ENCODE assay signal across 8 cellular contexts in the genomic region with DNA sequence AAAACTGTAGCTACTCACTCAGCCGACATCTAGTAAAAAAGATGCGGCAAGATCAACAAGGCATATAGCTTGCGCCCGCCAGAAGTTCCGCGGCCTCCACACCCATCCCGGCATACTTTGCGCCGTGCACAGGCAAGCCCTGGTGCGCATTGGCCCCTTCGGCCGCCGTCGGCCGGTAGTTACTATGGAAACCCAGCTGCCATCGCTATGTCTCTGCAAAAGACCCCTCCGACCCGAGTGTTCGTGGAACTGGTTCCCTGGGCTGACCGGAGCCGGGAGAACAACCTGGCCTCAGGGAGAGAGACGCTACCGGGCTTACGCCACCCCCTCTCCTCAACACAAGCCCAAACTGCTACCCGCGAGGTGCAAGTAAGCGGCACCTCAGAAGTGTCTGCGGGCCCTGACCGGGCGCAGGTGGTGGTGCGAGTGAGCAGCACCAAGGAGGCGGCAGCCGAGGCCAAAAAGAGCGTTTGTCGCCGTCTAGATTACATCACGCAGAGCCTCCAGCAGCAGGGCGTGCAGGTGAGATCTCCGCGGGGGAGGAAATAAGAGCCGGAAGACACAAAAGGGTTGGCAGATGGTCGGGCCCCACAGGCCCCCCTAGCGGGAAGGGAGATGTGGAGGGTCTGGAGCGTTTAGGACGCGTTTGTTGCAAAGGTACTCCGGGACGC. TPM values are rescaled to one million over a fixed set of nuclear protein-coding genes. Genes with fewer than 3 reads are reported as not detected.
DNase-seq lines count a peak whose midpoint lies in the region; TF ChIP-seq lines count a peak whose summit lies in the region.

A gene with protein sequence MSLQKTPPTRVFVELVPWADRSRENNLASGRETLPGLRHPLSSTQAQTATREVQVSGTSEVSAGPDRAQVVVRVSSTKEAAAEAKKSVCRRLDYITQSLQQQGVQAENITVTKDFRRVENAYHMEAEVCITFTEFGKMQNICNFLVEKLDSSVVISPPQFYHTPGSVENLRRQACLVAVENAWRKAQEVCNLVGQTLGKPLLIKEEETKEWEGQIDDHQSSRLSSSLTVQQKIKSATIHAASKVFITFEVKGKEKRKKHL (plus strand): TSS at position 182 of the 671 bp plus-strand sequence. CDS start 26 bp downstream, at position 208.

- no peaks in the 10 kb centered on the region for H3K27me3 Mint-ChIP-seq in activated naive CD8-positive, alpha-beta T cell

- H3F3A ChIP-seq in SK-N-SH (replicated peaks; ENCODE audit: insufficient read depth) = no peaks in the 10 kb centered on the region

- TF ChIP-seq CTCF in SK-N-SH (IDR thresholded peaks at IDR 0.05) = peak; percentile 35
- peak; percentile 24 for TF ChIP-seq CTCF in cardiac muscle cell (IDR thresholded peaks at IDR 0.05; ENCODE audit: low read depth, low read length)
- no peak for TF ChIP-seq CTCF in parathyroid adenoma (IDR thresholded peaks at IDR 0.05)
- TF ChIP-seq CTCF in tibial nerve (IDR thresholded peaks at IDR 0.05) = no peak

- peak within 1 kb of the TSS; percentile 98 for H3K4me3 Mint-ChIP-seq in activated naive CD8-positive, alpha-beta T cell

- H3K4me3 ChIP-seq in GM08714 (ENCODE audit: low read length) (peak within 1 kb of the TSS; percentile 88), SK-N-SH (ENCODE audit: low read depth in 2 of 2, low read length in 1 of 2) (peak within 1 kb of the TSS; percentile 96 to 98), cardiac muscle cell (peak within 1 kb of the TSS; percentile 97), parathyroid adenoma (ENCODE audit: low read depth, low read length) (peak within 1 kb of the TSS; percentile 94), tibial nerve (peak within 1 kb of the TSS; percentile 71 to 83 (median 77))

- H3K9me3 Mint-ChIP-seq in activated naive CD8-positive, alpha-beta T cell (ENCODE audit: low read depth) = no peaks in the 10 kb centered on the region

- H3K9me2 ChIP-seq in SK-N-SH = no peaks in the 10 kb centered on the region

- under 1% methylated on average over 26 of the region's 48 CpGs for WGBS in SK-N-SH (ENCODE audit: low lambda C conversion rate)
- 1% methylated on average over 25 to 34 of the region's 48 CpGs for WGBS in tibial nerve, 2 donors

- no peak for TF ChIP-seq RAD21 in SK-N-SH (IDR thresholded peaks at IDR 0.05; ENCODE audit: low read length)

- peak within 1 kb of the TSS; percentile 96 for H3K27ac Mint-ChIP-seq in activated naive CD8-positive, alpha-beta T cell

- POLR2A ChIA-PET in HEK293T (lab: Yijun Ruan, JAX) = interaction anchor here (1.0 to 1.1 kb wide), 2 partner anchors 10 to 211 kb away, joined by 3 to 5 read pairs; a partner anchor contains a TSS
- POLR2A ChIA-PET in SK-N-SH (lab: Yijun Ruan, JAX) = no interaction called here

- H3K79me2 ChIP-seq in SK-N-SH (ENCODE audit: insufficient read depth) (peaks cover 26% of the 10 kb centered on the region), parathyroid adenoma (peaks cover 7% of the 10 kb centered on the region)

- no peaks in the 10 kb centered on the region for H3K27me3 ChIP-seq in SK-N-SH (ENCODE audit: insufficient read depth)
- H3K27me3 ChIP-seq in cardiac muscle cell = no peaks in the 10 kb centered on the region
- no peaks in the 10 kb centered on the region for H3K27me3 ChIP-seq in parathyroid adenoma (ENCODE audit: control insufficient read depth, insufficient read depth, low read length)
- no peaks in the 10 kb centered on the region for H3K27me3 ChIP-seq in tibial nerve

- H3K4me1 Mint-ChIP-seq in activated naive CD8-positive, alpha-beta T cell (ENCODE audit: low read depth) = peaks cover 27% of the 10 kb centered on the region

- TF ChIP-seq POLR2A in tibial nerve (IDR thresholded peaks at IDR 0.05) = no peak

- peak within 1 kb of the TSS; percentile 54 to 93 for H3K27ac ChIP-seq in SK-N-SH (ENCODE audit: low read depth in 2 of 2, low read length in 1 of 2)
- H3K27ac ChIP-seq in cardiac muscle cell = peak within 1 kb of the TSS; percentile 34
- H3K27ac ChIP-seq in parathyroid adenoma = peak within 1 kb of the TSS; percentile 81
- peak within 1 kb of the TSS in 3 of 4 donors; percentile 44 to 75 (median 73) for H3K27ac ChIP-seq in tibial nerve

- DNase-seq in HEK293T (ENCODE audit: extremely low spot score) (peak; percentile 87), NAMALWA (ENCODE audit: low spot score) (peak; percentile 93), SK-N-SH (peak; percentile 90), cardiac muscle cell (ENCODE audit: low read depth in 1 of 2, low spot score in 1 of 2) (peak; percentile 88 to 89), tibial nerve (ENCODE audit: low spot score in 2 of 2) (peak; percentile 53 to 59)

- no peaks in the 10 kb centered on the region for H4K20me1 ChIP-seq in SK-N-SH (ENCODE audit: insufficient read depth)

- peaks cover 0 to 10% of the 10 kb centered on the region in 2 experiments for H3K36me3 ChIP-seq in SK-N-SH (replicated peaks in 1 of 2; ENCODE audit: control insufficient read depth in 1 of 2, insufficient read depth in 2 of 2, low read length in 1 of 2)
- H3K36me3 ChIP-seq in cardiac muscle cell = no peaks in the 10 kb centered on the region
- no peaks in the 10 kb centered on the region for H3K36me3 ChIP-seq in parathyroid adenoma (ENCODE audit: control insufficient read depth, insufficient read depth, low read length)
- peaks cover 0 to 16% (median 0%) of the 10 kb centered on the region in 3 donors for H3K36me3 ChIP-seq in tibial nerve

- H3K36me3 Mint-ChIP-seq in activated naive CD8-positive, alpha-beta T cell = peaks cover 10% of the 10 kb centered on the region

- TF ChIP-seq EP300 in SK-N-SH (IDR thresholded peaks at IDR 0.05; ENCODE audit: borderline replicate concordance in 1 of 2, low read depth in 1 of 2, low read length in 1 of 2) (no peak), tibial nerve (IDR thresholded peaks at IDR 0.05) (peak in 1 of 2 donors; percentile 72)

- CTCF ChIA-PET in HEK293T (lab: Yijun Ruan, JAX) = no interaction called here
- CTCF ChIA-PET in SK-N-SH (lab: Yijun Ruan, JAX) = interaction anchor here (0.9 to 1.3 kb wide), 2 partner anchors 13 to 562 kb away, joined by 3 to 6 read pairs; no protein-coding TSS in a partner anchor

- H2AFZ ChIP-seq in SK-N-SH (ENCODE audit: low read depth) = peak within 1 kb of the TSS; percentile 99
- peak within 1 kb of the TSS; percentile 98 for H2AFZ ChIP-seq in parathyroid adenoma

- peak within 1 kb of the TSS; percentile 76 for H3K9ac ChIP-seq in SK-N-SH
- H3K9ac ChIP-seq in parathyroid adenoma = peak within 1 kb of the TSS; percentile 57

- H3K4me1 ChIP-seq in SK-N-SH (ENCODE audit: control insufficient read depth in 1 of 2, insufficient read depth in 2 of 2, low read depth in 1 of 2, low read length in 1 of 2) (peaks cover 7 to 9% of the 10 kb centered on the region in 2 experiments; a peak in 3 of 4 replicates), cardiac muscle cell (ENCODE audit: low read depth) (peaks cover 11% of the 10 kb centered on the region), parathyroid adenoma (no peaks in the 10 kb centered on the region), tibial nerve (peaks cover 0 to 17% (median 0%) of the 10 kb centered on the region in 4 donors)

- H3K9me3 ChIP-seq in SK-N-SH (no peaks in the 10 kb centered on the region), cardiac muscle cell (ENCODE audit: low read depth) (no peaks in the 10 kb centered on the region), parathyroid adenoma (ENCODE audit: control insufficient read depth, low read length) (no peaks in the 10 kb centered on the region), tibial nerve (no peaks in the 10 kb centered on the region)

- peak within 1 kb of the TSS; percentile 84 for H3K4me2 ChIP-seq in SK-N-SH
- peak within 1 kb of the TSS; percentile 79 for H3K4me2 ChIP-seq in parathyroid adenoma (ENCODE audit: low read length)

TF ChIP-seq in HEK293T, 16 proteins besides CTCF, POLR2A, EP300 and RAD21:
- TF ChIP-seq L3MBTL2 (conservative IDR thresholded peaks at IDR 0.05) (peak; percentile 82), CTBP1 (IDR thresholded peaks at IDR 0.05; ENCODE audit: borderline replicate concordance) (peak; percentile 52; the same call in 1 of the 2 replicates), FOXK2 (IDR thresholded peaks at IDR 0.05) (no peak)

TF ChIP-seq in SK-N-SH, 30 proteins besides CTCF, POLR2A, EP300 and RAD21 (continues in another document):
- peak; percentile 54; the same call in 1 of the 2 replicates for TF ChIP-seq MXI1 (IDR thresholded peaks at IDR 0.05; ENCODE audit: low read depth, low read length)
- TF ChIP-seq, protein P1, sequence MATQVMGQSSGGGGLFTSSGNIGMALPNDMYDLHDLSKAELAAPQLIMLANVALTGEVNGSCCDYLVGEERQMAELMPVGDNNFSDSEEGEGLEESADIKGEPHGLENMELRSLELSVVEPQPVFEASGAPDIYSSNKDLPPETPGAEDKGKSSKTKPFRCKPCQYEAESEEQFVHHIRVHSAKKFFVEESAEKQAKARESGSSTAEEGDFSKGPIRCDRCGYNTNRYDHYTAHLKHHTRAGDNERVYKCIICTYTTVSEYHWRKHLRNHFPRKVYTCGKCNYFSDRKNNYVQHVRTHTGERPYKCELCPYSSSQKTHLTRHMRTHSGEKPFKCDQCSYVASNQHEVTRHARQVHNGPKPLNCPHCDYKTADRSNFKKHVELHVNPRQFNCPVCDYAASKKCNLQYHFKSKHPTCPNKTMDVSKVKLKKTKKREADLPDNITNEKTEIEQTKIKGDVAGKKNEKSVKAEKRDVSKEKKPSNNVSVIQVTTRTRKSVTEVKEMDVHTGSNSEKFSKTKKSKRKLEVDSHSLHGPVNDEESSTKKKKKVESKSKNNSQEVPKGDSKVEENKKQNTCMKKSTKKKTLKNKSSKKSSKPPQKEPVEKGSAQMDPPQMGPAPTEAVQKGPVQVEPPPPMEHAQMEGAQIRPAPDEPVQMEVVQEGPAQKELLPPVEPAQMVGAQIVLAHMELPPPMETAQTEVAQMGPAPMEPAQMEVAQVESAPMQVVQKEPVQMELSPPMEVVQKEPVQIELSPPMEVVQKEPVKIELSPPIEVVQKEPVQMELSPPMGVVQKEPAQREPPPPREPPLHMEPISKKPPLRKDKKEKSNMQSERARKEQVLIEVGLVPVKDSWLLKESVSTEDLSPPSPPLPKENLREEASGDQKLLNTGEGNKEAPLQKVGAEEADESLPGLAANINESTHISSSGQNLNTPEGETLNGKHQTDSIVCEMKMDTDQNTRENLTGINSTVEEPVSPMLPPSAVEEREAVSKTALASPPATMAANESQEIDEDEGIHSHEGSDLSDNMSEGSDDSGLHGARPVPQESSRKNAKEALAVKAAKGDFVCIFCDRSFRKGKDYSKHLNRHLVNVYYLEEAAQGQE (IDR thresholded peaks at IDR 0.05; ENCODE audit: low read depth, low read length) = no peak; the same call in 1 of the 2 replicates
- TF ChIP-seq NFIC (IDR thresholded peaks at IDR 0.05; ENCODE audit: borderline replicate concordance) = no peak
- TF ChIP-seq NRF1 (IDR thresholded peaks at IDR 0.05; ENCODE audit: low read depth, low read length) = peak; percentile 45
- no peak for TF ChIP-seq GABPA (IDR thresholded peaks at IDR 0.05; ENCODE audit: low read depth)
- 0 out of 2 replicates have a peak, but pooled peaks have one; percentile 16 for TF ChIP-seq TCF12 (IDR thresholded peaks at IDR 0.05)
- TF ChIP-seq JUND (IDR thresholded peaks at IDR 0.05) = no peak

RNA-seq across cellular contexts. Expression of the gene that starts here (rescaled TPM):
- 1.8 and 2.4 TPM in 2 replicates for polyA plus RNA-seq in SK-N-SH (2012; rRNA removed)
- 2.1 and 2.2 TPM in 2 replicates for polyA plus RNA-seq in SK-N-SH (2012; cell fraction: cytosol; rRNA removed)
- 2.5 and 3.2 TPM in 2 replicates for polyA plus RNA-seq in SK-N-SH (2012; cell fraction: nucleus; rRNA removed)
- total RNA-seq in cardiac muscle cell = 6.7 and 7.5 TPM in 2 replicates
- polyA plus RNA-seq in cardiac muscle cell = 4.7 and 7.7 TPM in 2 replicates
- 10 to 100 TPM in 1 of 4 donors, 1 to 10 TPM in 3; 3.6 to 11.6 (median 8.2) TPM for total RNA-seq in tibial nerve

Comparison
In these comparisons a context has a peak if more than half of its experiments do, and no peak if none do; other contexts are left out.
1. Peak in every context shown above with its lines: DNase-seq, H3K4me3 ChIP-seq and H3K27ac ChIP-seq.
2. CTCF ChIP-seq: peak in SK-N-SH (single experiment) and cardiac muscle cell (single experiment); none in parathyroid adenoma (single experiment) and tibial nerve (0 of 5).